In genomic region chr16:84907575-84907974, GRCh38 we compare ENCODE assay signal across 15 cellular contexts.
DNase-seq lines count a peak whose midpoint lies in the region; ATAC-seq and TF ChIP-seq lines count a peak whose summit lies in the region.
"Had no signal": no experiment of that assay in that cellular context is flagged by ENCODE, and none has a peak within 500 bp of the region (broad histone marks: within the 10 kb centered on the region; RNA-seq: fewer than 3 reads in every experiment).

No MANE protein-coding gene starts in this region.

- no peaks in the 10 kb centered on the region for H3K79me2 ChIP-seq in osteoblast (ENCODE audit: insufficient read depth, low read length)

- H3K27me3 ChIP-seq in gastroesophageal sphincter (no peaks in the 10 kb centered on the region), osteoblast (ENCODE audit: insufficient read depth, low read length) (no peaks in the 10 kb centered on the region), HAP-1 (ENCODE audit: low read depth) (no peaks in the 10 kb centered on the region)
- H3K27me3 ChIP-seq: dorsolateral prefrontal cortex, thyroid gland had no signal

- H3K36me3 ChIP-seq in gastroesophageal sphincter = peaks cover 0 to 59% of the 10 kb centered on the region in 2 donors
- no peaks in the 10 kb centered on the region for H3K36me3 ChIP-seq in osteoblast (ENCODE audit: insufficient read depth, low read length)
- H3K36me3 ChIP-seq in HAP-1 (replicated peaks) = no peaks in the 10 kb centered on the region
- H3K36me3 ChIP-seq: thyroid gland had no signal

- peak overlapping the region in 2 of 4 donors; percentile 25 to 34 for H3K27ac ChIP-seq in gastroesophageal sphincter
- no peak overlapping the region for H3K27ac ChIP-seq in osteoblast (ENCODE audit: low read depth, low read length)
- H3K27ac ChIP-seq: thyroid gland had no signal

- H3K4me3 ChIP-seq in gastroesophageal sphincter (no peak overlapping the region), osteoblast (ENCODE audit: insufficient read depth, low read length) (no peak overlapping the region), HAP-1 (no peak overlapping the region)
- H3K4me3 ChIP-seq: dorsolateral prefrontal cortex, K562, thyroid gland had no signal

- 40 to 72% methylated on average over 3 to 10 of the region's 12 CpGs for WGBS in gastroesophageal sphincter (ENCODE audit: low coverage in 1 of 2), 2 donors

- peaks cover 0 to under 1% (median 0%) of the 10 kb centered on the region in 3 donors for H3K4me1 ChIP-seq in gastroesophageal sphincter
- peaks cover 5% of the 10 kb centered on the region for H3K4me1 ChIP-seq in osteoblast (ENCODE audit: insufficient read depth, low read length)
- no peaks in the 10 kb centered on the region for H3K4me1 ChIP-seq in HAP-1
- H3K4me1 ChIP-seq: thyroid gland had no signal

- peaks cover 7% of the 10 kb centered on the region for H3K4me1 Mint-ChIP-seq in T-helper 17 cell

- TF ChIP-seq POLR2A in gastroesophageal sphincter (IDR thresholded peaks at IDR 0.05) = no peak

- TF ChIP-seq CTCF in gastroesophageal sphincter (IDR thresholded peaks at IDR 0.05) (peak in 1 of 4 experiments; percentile 26), osteoblast (IDR thresholded peaks at IDR 0.05; ENCODE audit: extremely low read depth, low read depth, low read length) (no peak)

- H4K20me1 ChIP-seq in osteoblast (ENCODE audit: insufficient read depth, low read length) = no peaks in the 10 kb centered on the region

- peak overlapping the region; percentile 34 for H2AFZ ChIP-seq in osteoblast (ENCODE audit: low read length)

- DNase-seq in AG08396 (ENCODE audit: low spot score) (peak; percentile 33), T-helper 17 cell (no peak), osteoblast (ENCODE audit: insufficient read length, low spot score, missing footprints) (peak; percentile 85), NCI-H1048 (lab: John Stamatoyannopoulos, UW) (no peak), HAP-1 (ENCODE audit: low spot score in 2 of 2) (no peak)
- DNase-seq in stimulated activated CD4-positive, alpha-beta T cell treated with anti-CD3 and anti-CD28 coated beads, Interleukin-2, amount 100 ng/mL, for 48 hours = no peak
- no peak for DNase-seq in activated naive CD4-positive, alpha-beta T cell treated with anti-CD3 and anti-CD28 coated beads, Interleukin-2, amount 50 U/mL, for 72 hours (ENCODE audit: low spot score in 2 of 2)
- DNase-seq: ACHN; activated CD4-positive, alpha-beta T cell treated with anti-CD3 and anti-CD28 coated beads, Interleukin-2, amount 50 U/mL, for 48 hours; DND-41; dorsolateral prefrontal cortex; T-helper 1 cell; thyroid gland had no signal

- no peaks in the 10 kb centered on the region for H3K9me3 ChIP-seq in T-helper 17 cell (ENCODE audit: control insufficient read depth, low read length, poor library complexity, severe bottlenecking)
- H3K9me3 ChIP-seq in gastroesophageal sphincter = no peaks in the 10 kb centered on the region
- H3K9me3 ChIP-seq in osteoblast (ENCODE audit: low read depth, low read length) = no peaks in the 10 kb centered on the region
- H3K9me3 ChIP-seq in HAP-1 = no peaks in the 10 kb centered on the region
- H3K9me3 ChIP-seq: thyroid gland had no signal

- H3K4me2 ChIP-seq in osteoblast (ENCODE audit: insufficient read depth, low read length) = peak overlapping the region; percentile 34

- H3K27me3 Mint-ChIP-seq in T-helper 17 cell = peaks cover 10% of the 10 kb centered on the region

- ATAC-seq in T-helper 17 cell (no peak), gastroesophageal sphincter (peak; percentile 77)
- no peak for ATAC-seq in activated naive CD4-positive, alpha-beta T cell treated with anti-CD3 and anti-CD28 coated beads, Interleukin-2, amount 50 U/mL, for 72 hours
- ATAC-seq: K562 had no signal

- H3K36me3 Mint-ChIP-seq in T-helper 17 cell (ENCODE audit: low read depth) = no peaks in the 10 kb centered on the region
- H3K36me3 Mint-ChIP-seq in activated naive CD4-positive, alpha-beta T cell treated with anti-CD3 and anti-CD28 coated beads, Interleukin-2, amount 50 U/mL, for 72 hours = no peaks in the 10 kb centered on the region

- H3K4me3 Mint-ChIP-seq in T-helper 17 cell = no peak overlapping the region

- in situ Hi-C loops in HAP-1 (cut with MboI; ENCODE audit: low sequenced_read_pairs) = no loop called here

- no peak for TF ChIP-seq EP300 in gastroesophageal sphincter (IDR thresholded peaks at IDR 0.05)

- H3K9me3 Mint-ChIP-seq in activated naive CD4-positive, alpha-beta T cell treated with anti-CD3 and anti-CD28 coated beads, Interleukin-2, amount 50 U/mL, for 72 hours = no peaks in the 10 kb centered on the region

- peak overlapping the region; percentile 34 for H3K27ac Mint-ChIP-seq in T-helper 17 cell
- no peak overlapping the region for H3K27ac Mint-ChIP-seq in activated naive CD4-positive, alpha-beta T cell treated with anti-CD3 and anti-CD28 coated beads, Interleukin-2, amount 50 U/mL, for 72 hours

Comparison
In these comparisons a context has a peak if more than half of its experiments do, and no peak if none do; other contexts are left out.
1. DNase-seq: peak in AG08396 (single experiment) and osteoblast (single experiment); none in T-helper 17 cell (0 of 3), stimulated activated CD4-positive, alpha-beta T cell treated with anti-CD3 and anti-CD28 coated beads, Interleukin-2, amount 100 ng/mL, for 48 hours (0 of 2), NCI-H1048 (single experiment), HAP-1 (0 of 2) and activated naive CD4-positive, alpha-beta T cell treated with anti-CD3 and anti-CD28 coated beads, Interleukin-2, amount 50 U/mL, for 72 hours (0 of 2).